In the genomic region with DNA sequence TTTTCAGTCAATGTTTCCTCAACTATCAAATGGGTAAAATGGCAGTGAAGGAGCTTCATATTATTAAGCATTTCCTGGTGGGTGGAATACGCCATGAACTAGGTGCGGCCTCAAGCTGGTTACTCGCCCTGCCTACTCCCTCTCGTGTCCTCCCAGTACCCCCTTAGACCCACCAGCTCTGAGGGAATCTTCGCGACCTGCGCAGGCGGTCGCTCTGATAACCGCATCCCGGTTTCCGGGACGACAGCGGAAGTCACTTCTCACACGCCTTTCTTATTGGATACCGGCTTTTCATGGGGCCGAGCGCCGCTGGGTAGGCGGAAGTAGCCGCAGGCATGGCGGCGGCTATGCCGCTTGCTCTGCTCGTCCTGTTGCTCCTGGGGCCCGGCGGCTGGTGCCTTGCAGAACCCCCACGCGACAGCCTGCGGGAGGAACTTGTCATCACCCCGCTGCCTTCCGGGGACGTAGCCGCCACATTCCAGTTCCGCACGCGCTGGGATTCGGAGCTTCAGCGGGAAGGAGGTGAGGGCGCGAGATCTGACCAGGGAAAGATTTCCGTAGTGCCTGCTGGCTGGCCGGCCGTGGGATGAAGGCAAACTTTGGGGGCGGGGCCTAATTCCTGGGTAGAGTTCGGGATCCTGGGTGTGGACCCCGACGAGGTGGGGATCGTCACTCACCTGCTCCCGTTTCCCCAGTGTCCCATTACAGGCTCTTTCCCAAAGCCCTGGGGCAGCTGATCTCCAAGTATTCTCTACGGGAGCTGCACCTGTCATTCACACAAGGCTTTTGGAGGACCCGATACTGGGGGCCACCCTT, we compare ENCODE assay signal across 1 cellular context.
A peak's percentile ranks its signal among the peaks of the same experiment; 100 is the strongest.
TF ChIP-seq lines count a peak whose summit lies in the region.

A gene (plus strand): TSS at position 320 of the 816 bp plus-strand sequence. CDS start 16 bp downstream, at position 336.

TF ChIP-seq in K562, 482 proteins besides CTCF, POLR2A, EP300 and RAD21 (continued from another document and continues in another):
- TF ChIP-seq, protein P1, sequence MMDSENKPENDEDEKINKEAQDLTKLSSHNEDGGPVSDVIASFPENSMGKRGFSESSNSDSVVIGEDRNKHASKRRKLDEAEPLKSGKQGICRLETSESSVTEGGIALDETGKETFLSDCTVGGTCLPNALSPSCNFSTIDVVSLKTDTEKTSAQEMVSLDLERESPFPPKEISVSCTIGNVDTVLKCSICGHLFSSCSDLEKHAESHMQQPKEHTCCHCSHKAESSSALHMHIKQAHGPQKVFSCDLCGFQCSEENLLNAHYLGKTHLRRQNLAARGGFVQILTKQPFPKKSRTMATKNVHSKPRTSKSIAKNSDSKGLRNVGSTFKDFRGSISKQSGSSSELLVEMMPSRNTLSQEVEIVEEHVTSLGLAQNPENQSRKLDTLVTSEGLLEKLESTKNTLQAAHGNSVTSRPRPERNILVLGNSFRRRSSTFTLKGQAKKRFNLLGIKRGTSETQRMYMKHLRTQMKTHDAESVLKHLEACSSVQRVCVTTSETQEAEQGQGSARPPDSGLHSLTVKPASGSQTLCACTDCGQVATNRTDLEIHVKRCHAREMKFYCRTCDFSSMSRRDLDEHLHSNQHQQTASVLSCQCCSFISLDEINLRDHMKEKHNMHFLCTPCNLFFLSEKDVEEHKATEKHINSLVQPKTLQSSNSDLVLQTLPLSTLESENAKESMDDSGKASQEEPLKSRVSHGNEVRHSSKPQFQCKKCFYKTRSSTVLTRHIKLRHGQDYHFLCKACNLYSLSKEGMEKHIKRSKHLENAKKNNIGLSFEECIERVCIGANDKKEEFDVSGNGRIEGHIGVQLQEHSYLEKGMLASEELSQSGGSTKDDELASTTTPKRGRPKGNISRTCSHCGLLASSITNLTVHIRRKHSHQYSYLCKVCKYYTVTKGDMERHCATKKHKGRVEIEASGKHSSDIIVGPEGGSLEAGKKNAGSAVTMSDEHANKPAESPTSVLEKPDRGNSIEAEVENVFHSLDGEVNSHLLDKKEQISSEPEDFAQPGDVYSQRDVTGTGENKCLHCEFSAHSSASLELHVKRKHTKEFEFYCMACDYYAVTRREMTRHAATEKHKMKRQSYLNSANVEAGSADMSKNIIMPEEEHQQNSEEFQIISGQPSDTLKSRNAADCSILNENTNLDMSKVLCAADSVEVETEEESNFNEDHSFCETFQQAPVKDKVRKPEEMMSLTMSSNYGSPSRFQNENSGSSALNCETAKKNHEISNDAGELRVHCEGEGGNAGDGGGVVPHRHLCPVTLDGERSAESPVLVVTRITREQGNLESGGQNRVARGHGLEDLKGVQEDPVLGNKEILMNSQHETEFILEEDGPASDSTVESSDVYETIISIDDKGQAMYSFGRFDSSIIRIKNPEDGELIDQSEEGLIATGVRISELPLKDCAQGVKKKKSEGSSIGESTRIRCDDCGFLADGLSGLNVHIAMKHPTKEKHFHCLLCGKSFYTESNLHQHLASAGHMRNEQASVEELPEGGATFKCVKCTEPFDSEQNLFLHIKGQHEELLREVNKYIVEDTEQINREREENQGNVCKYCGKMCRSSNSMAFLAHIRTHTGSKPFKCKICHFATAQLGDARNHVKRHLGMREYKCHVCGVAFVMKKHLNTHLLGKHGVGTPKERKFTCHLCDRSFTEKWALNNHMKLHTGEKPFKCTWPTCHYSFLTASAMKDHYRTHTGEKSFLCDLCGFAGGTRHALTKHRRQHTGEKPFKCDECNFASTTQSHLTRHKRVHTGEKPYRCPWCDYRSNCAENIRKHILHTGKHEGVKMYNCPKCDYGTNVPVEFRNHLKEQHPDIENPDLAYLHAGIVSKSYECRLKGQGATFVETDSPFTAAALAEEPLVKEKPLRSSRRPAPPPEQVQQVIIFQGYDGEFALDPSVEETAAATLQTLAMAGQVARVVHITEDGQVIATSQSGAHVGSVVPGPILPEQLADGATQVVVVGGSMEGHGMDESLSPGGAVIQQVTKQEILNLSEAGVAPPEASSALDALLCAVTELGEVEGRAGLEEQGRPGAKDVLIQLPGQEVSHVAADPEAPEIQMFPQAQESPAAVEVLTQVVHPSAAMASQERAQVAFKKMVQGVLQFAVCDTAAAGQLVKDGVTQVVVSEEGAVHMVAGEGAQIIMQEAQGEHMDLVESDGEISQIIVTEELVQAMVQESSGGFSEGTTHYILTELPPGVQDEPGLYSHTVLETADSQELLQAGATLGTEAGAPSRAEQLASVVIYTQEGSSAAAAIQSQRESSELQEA (IDR thresholded peaks at IDR 0.05; ENCODE audit: low read depth), result no peak
- TF ChIP-seq MAFF (IDR thresholded peaks at IDR 0.05; ENCODE audit: low read length), result no peak
- TF ChIP-seq NFYB (IDR thresholded peaks at IDR 0.05; ENCODE audit: extremely low read depth, insufficient read length), result peak; percentile 72
- TF ChIP-seq, protein P2, sequence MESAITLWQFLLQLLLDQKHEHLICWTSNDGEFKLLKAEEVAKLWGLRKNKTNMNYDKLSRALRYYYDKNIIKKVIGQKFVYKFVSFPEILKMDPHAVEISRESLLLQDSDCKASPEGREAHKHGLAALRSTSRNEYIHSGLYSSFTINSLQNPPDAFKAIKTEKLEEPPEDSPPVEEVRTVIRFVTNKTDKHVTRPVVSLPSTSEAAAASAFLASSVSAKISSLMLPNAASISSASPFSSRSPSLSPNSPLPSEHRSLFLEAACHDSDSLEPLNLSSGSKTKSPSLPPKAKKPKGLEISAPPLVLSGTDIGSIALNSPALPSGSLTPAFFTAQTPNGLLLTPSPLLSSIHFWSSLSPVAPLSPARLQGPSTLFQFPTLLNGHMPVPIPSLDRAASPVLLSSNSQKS (CRISPR knock-in tag; IDR thresholded peaks at IDR 0.05), result no peak
- TF ChIP-seq CBFB (CRISPR knock-in tag; IDR thresholded peaks at IDR 0.05), result no peak
- no peak for TF ChIP-seq BRD4 (IDR thresholded peaks at IDR 0.05)
- TF ChIP-seq, protein P3, sequence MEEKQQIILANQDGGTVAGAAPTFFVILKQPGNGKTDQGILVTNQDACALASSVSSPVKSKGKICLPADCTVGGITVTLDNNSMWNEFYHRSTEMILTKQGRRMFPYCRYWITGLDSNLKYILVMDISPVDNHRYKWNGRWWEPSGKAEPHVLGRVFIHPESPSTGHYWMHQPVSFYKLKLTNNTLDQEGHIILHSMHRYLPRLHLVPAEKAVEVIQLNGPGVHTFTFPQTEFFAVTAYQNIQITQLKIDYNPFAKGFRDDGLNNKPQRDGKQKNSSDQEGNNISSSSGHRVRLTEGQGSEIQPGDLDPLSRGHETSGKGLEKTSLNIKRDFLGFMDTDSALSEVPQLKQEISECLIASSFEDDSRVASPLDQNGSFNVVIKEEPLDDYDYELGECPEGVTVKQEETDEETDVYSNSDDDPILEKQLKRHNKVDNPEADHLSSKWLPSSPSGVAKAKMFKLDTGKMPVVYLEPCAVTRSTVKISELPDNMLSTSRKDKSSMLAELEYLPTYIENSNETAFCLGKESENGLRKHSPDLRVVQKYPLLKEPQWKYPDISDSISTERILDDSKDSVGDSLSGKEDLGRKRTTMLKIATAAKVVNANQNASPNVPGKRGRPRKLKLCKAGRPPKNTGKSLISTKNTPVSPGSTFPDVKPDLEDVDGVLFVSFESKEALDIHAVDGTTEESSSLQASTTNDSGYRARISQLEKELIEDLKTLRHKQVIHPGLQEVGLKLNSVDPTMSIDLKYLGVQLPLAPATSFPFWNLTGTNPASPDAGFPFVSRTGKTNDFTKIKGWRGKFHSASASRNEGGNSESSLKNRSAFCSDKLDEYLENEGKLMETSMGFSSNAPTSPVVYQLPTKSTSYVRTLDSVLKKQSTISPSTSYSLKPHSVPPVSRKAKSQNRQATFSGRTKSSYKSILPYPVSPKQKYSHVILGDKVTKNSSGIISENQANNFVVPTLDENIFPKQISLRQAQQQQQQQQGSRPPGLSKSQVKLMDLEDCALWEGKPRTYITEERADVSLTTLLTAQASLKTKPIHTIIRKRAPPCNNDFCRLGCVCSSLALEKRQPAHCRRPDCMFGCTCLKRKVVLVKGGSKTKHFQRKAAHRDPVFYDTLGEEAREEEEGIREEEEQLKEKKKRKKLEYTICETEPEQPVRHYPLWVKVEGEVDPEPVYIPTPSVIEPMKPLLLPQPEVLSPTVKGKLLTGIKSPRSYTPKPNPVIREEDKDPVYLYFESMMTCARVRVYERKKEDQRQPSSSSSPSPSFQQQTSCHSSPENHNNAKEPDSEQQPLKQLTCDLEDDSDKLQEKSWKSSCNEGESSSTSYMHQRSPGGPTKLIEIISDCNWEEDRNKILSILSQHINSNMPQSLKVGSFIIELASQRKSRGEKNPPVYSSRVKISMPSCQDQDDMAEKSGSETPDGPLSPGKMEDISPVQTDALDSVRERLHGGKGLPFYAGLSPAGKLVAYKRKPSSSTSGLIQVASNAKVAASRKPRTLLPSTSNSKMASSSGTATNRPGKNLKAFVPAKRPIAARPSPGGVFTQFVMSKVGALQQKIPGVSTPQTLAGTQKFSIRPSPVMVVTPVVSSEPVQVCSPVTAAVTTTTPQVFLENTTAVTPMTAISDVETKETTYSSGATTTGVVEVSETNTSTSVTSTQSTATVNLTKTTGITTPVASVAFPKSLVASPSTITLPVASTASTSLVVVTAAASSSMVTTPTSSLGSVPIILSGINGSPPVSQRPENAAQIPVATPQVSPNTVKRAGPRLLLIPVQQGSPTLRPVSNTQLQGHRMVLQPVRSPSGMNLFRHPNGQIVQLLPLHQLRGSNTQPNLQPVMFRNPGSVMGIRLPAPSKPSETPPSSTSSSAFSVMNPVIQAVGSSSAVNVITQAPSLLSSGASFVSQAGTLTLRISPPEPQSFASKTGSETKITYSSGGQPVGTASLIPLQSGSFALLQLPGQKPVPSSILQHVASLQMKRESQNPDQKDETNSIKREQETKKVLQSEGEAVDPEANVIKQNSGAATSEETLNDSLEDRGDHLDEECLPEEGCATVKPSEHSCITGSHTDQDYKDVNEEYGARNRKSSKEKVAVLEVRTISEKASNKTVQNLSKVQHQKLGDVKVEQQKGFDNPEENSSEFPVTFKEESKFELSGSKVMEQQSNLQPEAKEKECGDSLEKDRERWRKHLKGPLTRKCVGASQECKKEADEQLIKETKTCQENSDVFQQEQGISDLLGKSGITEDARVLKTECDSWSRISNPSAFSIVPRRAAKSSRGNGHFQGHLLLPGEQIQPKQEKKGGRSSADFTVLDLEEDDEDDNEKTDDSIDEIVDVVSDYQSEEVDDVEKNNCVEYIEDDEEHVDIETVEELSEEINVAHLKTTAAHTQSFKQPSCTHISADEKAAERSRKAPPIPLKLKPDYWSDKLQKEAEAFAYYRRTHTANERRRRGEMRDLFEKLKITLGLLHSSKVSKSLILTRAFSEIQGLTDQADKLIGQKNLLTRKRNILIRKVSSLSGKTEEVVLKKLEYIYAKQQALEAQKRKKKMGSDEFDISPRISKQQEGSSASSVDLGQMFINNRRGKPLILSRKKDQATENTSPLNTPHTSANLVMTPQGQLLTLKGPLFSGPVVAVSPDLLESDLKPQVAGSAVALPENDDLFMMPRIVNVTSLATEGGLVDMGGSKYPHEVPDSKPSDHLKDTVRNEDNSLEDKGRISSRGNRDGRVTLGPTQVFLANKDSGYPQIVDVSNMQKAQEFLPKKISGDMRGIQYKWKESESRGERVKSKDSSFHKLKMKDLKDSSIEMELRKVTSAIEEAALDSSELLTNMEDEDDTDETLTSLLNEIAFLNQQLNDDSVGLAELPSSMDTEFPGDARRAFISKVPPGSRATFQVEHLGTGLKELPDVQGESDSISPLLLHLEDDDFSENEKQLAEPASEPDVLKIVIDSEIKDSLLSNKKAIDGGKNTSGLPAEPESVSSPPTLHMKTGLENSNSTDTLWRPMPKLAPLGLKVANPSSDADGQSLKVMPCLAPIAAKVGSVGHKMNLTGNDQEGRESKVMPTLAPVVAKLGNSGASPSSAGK (IDR thresholded peaks at IDR 0.05), result peak; percentile 57
- TF ChIP-seq GTF2E2 (tag; IDR thresholded peaks at IDR 0.05), result peak; percentile 38; the same call in 1 of the 2 replicates
- no peak for TF ChIP-seq NR3C1 (CRISPR knock-in tag; IDR thresholded peaks at IDR 0.05)
- peak; percentile 23; the same call in 1 of the 2 replicates for TF ChIP-seq TOE1 (IDR thresholded peaks at IDR 0.05; ENCODE audit: borderline replicate concordance)
- no peak for TF ChIP-seq TOE1 (CRISPR knock-in tag; IDR thresholded peaks at IDR 0.05; ENCODE audit: borderline replicate concordance, low read depth)
- TF ChIP-seq, protein P4, sequence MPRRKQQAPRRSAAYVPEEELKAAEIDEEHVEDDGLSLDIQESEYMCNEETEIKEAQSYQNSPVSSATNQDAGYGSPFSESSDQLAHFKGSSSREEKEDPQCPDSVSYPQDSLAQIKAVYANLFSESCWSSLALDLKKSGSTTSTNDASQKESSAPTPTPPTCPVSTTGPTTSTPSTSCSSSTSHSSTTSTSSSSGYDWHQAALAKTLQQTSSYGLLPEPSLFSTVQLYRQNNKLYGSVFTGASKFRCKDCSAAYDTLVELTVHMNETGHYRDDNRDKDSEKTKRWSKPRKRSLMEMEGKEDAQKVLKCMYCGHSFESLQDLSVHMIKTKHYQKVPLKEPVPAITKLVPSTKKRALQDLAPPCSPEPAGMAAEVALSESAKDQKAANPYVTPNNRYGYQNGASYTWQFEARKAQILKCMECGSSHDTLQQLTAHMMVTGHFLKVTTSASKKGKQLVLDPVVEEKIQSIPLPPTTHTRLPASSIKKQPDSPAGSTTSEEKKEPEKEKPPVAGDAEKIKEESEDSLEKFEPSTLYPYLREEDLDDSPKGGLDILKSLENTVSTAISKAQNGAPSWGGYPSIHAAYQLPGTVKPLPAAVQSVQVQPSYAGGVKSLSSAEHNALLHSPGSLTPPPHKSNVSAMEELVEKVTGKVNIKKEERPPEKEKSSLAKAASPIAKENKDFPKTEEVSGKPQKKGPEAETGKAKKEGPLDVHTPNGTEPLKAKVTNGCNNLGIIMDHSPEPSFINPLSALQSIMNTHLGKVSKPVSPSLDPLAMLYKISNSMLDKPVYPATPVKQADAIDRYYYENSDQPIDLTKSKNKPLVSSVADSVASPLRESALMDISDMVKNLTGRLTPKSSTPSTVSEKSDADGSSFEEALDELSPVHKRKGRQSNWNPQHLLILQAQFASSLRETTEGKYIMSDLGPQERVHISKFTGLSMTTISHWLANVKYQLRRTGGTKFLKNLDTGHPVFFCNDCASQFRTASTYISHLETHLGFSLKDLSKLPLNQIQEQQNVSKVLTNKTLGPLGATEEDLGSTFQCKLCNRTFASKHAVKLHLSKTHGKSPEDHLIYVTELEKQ (CRISPR knock-in tag; IDR thresholded peaks at IDR 0.05), result no peak
- TF ChIP-seq SRSF1 (IDR thresholded peaks at IDR 0.05; ENCODE audit: low read depth, low read length), result no peak
- no peak for TF ChIP-seq RBM39 (optimal IDR thresholded peaks at IDR 0.05; ENCODE audit: low read depth, low read length)
- TF ChIP-seq ZNF316 (IDR thresholded peaks at IDR 0.05), result no peak
- no peak for TF ChIP-seq PHTF2 (CRISPR knock-in tag; IDR thresholded peaks at IDR 0.05)
- TF ChIP-seq, protein P5, sequence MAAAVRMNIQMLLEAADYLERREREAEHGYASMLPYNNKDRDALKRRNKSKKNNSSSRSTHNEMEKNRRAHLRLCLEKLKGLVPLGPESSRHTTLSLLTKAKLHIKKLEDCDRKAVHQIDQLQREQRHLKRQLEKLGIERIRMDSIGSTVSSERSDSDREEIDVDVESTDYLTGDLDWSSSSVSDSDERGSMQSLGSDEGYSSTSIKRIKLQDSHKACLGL (CRISPR knock-in tag; IDR thresholded peaks at IDR 0.05; ENCODE audit: borderline replicate concordance, poor library complexity, severe bottlenecking), result peak; percentile 26
- no peak for TF ChIP-seq TBL1XR1 (IDR thresholded peaks at IDR 0.05; ENCODE audit: low read length in 2 of 2)
- no peak for TF ChIP-seq ZC3H4 (CRISPR knock-in tag; IDR thresholded peaks at IDR 0.05; ENCODE audit: borderline replicate concordance)
- peak; percentile 76; the same call in 1 of the 2 replicates for TF ChIP-seq ZNF583 (CRISPR knock-in tag; IDR thresholded peaks at IDR 0.05)
